ENCODE assay signal across 1 cellular context in the genomic region with DNA sequence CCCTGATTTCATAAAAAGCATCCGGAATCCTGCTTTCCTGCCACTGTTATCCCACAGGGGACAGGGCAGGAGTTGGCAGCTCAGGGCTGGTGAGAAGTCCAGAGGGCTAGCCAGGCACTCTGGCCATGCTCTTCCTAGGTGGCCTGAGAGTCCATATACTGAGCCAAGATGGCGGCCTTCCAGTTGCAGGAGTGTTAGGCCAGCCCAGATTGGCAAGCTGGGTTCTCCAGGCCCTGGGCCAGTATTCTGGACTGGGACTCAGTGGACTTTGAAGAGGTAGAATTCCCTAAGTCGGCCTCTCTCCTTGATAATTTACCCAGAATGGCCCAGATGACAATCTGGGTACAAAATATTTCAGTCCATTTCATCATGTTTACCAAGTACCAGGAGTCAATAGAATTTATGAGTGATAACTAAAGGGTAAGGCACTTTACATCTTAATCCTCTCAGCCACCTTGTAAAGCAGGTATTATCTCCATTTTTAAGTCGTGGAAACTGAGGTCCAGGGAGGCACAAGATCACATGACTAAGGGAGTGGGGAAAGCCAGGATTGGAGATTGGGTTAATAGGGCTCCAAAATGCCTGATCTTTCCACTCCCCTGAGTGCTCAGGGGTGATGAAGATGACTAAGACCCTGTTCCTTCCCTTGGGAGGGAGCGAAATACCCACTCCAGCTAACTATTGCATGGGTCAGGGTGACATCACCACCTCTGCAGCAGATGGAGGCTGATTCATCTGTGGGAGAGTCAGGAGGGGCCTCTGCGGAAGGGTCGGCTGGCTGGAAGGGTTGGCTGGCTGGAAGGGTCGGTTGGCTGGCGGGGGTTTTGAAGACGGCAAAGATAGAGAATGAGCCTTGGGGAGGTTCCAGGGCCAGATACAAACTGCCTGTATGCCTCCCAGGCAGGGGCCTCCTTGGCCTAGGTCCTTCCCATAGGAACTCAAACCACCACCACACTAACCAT.
TF ChIP-seq lines count a peak whose summit lies in the region.

No MANE protein-coding gene starts in this region.

TF ChIP-seq in K562, 482 proteins besides CTCF, POLR2A, EP300 and RAD21 (continued from another document and continues in another):
- TF ChIP-seq, protein P1, sequence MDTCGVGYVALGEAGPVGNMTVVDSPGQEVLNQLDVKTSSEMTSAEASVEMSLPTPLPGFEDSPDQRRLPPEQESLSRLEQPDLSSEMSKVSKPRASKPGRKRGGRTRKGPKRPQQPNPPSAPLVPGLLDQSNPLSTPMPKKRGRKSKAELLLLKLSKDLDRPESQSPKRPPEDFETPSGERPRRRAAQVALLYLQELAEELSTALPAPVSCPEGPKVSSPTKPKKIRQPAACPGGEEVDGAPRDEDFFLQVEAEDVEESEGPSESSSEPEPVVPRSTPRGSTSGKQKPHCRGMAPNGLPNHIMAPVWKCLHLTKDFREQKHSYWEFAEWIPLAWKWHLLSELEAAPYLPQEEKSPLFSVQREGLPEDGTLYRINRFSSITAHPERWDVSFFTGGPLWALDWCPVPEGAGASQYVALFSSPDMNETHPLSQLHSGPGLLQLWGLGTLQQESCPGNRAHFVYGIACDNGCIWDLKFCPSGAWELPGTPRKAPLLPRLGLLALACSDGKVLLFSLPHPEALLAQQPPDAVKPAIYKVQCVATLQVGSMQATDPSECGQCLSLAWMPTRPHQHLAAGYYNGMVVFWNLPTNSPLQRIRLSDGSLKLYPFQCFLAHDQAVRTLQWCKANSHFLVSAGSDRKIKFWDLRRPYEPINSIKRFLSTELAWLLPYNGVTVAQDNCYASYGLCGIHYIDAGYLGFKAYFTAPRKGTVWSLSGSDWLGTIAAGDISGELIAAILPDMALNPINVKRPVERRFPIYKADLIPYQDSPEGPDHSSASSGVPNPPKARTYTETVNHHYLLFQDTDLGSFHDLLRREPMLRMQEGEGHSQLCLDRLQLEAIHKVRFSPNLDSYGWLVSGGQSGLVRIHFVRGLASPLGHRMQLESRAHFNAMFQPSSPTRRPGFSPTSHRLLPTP (IDR thresholded peaks at IDR 0.05; ENCODE audit: borderline replicate concordance, extremely low read depth, insufficient read length), result no peak
- TF ChIP-seq, protein P2, sequence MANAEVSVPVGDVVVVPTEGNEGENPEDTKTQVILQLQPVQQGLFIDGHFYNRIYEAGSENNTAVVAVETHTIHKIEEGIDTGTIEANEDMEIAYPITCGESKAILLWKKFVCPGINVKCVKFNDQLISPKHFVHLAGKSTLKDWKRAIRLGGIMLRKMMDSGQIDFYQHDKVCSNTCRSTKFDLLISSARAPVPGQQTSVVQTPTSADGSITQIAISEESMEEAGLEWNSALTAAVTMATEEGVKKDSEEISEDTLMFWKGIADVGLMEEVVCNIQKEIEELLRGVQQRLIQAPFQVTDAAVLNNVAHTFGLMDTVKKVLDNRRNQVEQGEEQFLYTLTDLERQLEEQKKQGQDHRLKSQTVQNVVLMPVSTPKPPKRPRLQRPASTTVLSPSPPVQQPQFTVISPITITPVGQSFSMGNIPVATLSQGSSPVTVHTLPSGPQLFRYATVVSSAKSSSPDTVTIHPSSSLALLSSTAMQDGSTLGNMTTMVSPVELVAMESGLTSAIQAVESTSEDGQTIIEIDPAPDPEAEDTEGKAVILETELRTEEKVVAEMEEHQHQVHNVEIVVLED (CRISPR knock-in tag; IDR thresholded peaks at IDR 0.05), result no peak
- TF ChIP-seq ZNF41 (CRISPR knock-in tag; conservative IDR thresholded peaks at IDR 0.05) (no peak), TCF7L2 (IDR thresholded peaks at IDR 0.05; ENCODE audit: low read depth, low read length) (no peak), HIVEP1 (CRISPR knock-in tag; IDR thresholded peaks at IDR 0.05) (no peak), ZNF408 (CRISPR knock-in tag; IDR thresholded peaks at IDR 0.05; ENCODE audit: low read depth) (no peak), KHSRP (IDR thresholded peaks at IDR 0.05) (no peak), HMG20A (CRISPR knock-in tag; conservative IDR thresholded peaks at IDR 0.05) (no peak), TCF3 (CRISPR knock-in tag; IDR thresholded peaks at IDR 0.05) (peak; percentile 36; the same call in 1 of the 2 replicates), POLR2G (IDR thresholded peaks at IDR 0.05; ENCODE audit: low read depth, low read length) (no peak), ZSCAN29 (IDR thresholded peaks at IDR 0.05) (no peak), STAT5B (CRISPR knock-in tag; IDR thresholded peaks at IDR 0.05) (no peak), ZC3H4 (CRISPR knock-in tag; IDR thresholded peaks at IDR 0.05; ENCODE audit: borderline replicate concordance) (no peak), CBFA2T3 (IDR thresholded peaks at IDR 0.05) (0 out of 2 replicates have a peak, but pooled peaks have one; percentile 12), ZNF232 (CRISPR knock-in tag; IDR thresholded peaks at IDR 0.05) (no peak), GTF2A2 (tag; IDR thresholded peaks at IDR 0.05) (no peak; the same call in 1 of the 2 replicates), PHB (CRISPR knock-in tag; IDR thresholded peaks at IDR 0.05) (no peak), RAD51 (IDR thresholded peaks at IDR 0.05; ENCODE audit: borderline replicate concordance, low read depth) (peak; percentile 47; the same call in 1 of the 2 replicates), BRF1 (IDR thresholded peaks at IDR 0.05; ENCODE audit: borderline replicate concordance, extremely low read depth, insufficient read length) (no peak), MYNN (IDR thresholded peaks at IDR 0.05) (no peak), MYNN (CRISPR knock-in tag; IDR thresholded peaks at IDR 0.05) (no peak), ETS2 (tag; IDR thresholded peaks at IDR 0.05; ENCODE audit: borderline replicate concordance, poor library complexity, severe bottlenecking) (no peak), JUND (IDR thresholded peaks at IDR 0.05; ENCODE audit: borderline replicate concordance, low read depth, low read length) (peak; percentile 95), JUND (tag; IDR thresholded peaks at IDR 0.05; ENCODE audit: borderline replicate concordance, low read depth, low read length) (peak; percentile 94), ZNF174 (CRISPR knock-in tag; IDR thresholded peaks at IDR 0.05) (no peak)
- TF ChIP-seq, protein P3, sequence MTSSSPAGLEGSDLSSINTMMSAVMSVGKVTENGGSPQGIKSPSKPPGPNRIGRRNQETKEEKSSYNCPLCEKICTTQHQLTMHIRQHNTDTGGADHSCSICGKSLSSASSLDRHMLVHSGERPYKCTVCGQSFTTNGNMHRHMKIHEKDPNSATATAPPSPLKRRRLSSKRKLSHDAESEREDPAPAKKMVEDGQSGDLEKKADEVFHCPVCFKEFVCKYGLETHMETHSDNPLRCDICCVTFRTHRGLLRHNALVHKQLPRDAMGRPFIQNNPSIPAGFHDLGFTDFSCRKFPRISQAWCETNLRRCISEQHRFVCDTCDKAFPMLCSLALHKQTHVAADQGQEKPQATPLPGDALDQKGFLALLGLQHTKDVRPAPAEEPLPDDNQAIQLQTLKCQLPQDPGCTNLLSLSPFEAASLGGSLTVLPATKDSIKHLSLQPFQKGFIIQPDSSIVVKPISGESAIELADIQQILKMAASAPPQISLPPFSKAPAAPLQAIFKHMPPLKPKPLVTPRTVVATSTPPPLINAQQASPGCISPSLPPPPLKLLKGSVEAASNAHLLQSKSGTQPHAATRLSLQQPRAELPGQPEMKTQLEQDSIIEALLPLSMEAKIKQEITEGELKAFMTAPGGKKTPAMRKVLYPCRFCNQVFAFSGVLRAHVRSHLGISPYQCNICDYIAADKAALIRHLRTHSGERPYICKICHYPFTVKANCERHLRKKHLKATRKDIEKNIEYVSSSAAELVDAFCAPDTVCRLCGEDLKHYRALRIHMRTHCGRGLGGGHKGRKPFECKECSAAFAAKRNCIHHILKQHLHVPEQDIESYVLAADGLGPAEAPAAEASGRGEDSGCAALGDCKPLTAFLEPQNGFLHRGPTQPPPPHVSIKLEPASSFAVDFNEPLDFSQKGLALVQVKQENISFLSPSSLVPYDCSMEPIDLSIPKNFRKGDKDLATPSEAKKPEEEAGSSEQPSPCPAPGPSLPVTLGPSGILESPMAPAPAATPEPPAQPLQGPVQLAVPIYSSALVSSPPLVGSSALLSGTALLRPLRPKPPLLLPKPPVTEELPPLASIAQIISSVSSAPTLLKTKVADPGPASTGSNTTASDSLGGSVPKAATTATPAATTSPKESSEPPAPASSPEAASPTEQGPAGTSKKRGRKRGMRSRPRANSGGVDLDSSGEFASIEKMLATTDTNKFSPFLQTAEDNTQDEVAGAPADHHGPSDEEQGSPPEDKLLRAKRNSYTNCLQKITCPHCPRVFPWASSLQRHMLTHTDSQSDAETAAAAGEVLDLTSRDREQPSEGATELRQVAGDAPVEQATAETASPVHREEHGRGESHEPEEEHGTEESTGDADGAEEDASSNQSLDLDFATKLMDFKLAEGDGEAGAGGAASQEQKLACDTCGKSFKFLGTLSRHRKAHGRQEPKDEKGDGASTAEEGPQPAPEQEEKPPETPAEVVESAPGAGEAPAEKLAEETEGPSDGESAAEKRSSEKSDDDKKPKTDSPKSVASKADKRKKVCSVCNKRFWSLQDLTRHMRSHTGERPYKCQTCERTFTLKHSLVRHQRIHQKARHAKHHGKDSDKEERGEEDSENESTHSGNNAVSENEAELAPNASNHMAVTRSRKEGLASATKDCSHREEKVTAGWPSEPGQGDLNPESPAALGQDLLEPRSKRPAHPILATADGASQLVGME (CRISPR knock-in tag; IDR thresholded peaks at IDR 0.05), result no peak
- TF ChIP-seq, protein P4, sequence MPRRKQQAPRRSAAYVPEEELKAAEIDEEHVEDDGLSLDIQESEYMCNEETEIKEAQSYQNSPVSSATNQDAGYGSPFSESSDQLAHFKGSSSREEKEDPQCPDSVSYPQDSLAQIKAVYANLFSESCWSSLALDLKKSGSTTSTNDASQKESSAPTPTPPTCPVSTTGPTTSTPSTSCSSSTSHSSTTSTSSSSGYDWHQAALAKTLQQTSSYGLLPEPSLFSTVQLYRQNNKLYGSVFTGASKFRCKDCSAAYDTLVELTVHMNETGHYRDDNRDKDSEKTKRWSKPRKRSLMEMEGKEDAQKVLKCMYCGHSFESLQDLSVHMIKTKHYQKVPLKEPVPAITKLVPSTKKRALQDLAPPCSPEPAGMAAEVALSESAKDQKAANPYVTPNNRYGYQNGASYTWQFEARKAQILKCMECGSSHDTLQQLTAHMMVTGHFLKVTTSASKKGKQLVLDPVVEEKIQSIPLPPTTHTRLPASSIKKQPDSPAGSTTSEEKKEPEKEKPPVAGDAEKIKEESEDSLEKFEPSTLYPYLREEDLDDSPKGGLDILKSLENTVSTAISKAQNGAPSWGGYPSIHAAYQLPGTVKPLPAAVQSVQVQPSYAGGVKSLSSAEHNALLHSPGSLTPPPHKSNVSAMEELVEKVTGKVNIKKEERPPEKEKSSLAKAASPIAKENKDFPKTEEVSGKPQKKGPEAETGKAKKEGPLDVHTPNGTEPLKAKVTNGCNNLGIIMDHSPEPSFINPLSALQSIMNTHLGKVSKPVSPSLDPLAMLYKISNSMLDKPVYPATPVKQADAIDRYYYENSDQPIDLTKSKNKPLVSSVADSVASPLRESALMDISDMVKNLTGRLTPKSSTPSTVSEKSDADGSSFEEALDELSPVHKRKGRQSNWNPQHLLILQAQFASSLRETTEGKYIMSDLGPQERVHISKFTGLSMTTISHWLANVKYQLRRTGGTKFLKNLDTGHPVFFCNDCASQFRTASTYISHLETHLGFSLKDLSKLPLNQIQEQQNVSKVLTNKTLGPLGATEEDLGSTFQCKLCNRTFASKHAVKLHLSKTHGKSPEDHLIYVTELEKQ (CRISPR knock-in tag; IDR thresholded peaks at IDR 0.05), result no peak
- TF ChIP-seq, protein P5, sequence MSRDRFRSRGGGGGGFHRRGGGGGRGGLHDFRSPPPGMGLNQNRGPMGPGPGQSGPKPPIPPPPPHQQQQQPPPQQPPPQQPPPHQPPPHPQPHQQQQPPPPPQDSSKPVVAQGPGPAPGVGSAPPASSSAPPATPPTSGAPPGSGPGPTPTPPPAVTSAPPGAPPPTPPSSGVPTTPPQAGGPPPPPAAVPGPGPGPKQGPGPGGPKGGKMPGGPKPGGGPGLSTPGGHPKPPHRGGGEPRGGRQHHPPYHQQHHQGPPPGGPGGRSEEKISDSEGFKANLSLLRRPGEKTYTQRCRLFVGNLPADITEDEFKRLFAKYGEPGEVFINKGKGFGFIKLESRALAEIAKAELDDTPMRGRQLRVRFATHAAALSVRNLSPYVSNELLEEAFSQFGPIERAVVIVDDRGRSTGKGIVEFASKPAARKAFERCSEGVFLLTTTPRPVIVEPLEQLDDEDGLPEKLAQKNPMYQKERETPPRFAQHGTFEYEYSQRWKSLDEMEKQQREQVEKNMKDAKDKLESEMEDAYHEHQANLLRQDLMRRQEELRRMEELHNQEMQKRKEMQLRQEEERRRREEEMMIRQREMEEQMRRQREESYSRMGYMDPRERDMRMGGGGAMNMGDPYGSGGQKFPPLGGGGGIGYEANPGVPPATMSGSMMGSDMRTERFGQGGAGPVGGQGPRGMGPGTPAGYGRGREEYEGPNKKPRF (IDR thresholded peaks at IDR 0.05; ENCODE audit: low read depth, low read length), result no peak
